ENCODE assay signal across 11 cellular contexts in the genomic region with DNA sequence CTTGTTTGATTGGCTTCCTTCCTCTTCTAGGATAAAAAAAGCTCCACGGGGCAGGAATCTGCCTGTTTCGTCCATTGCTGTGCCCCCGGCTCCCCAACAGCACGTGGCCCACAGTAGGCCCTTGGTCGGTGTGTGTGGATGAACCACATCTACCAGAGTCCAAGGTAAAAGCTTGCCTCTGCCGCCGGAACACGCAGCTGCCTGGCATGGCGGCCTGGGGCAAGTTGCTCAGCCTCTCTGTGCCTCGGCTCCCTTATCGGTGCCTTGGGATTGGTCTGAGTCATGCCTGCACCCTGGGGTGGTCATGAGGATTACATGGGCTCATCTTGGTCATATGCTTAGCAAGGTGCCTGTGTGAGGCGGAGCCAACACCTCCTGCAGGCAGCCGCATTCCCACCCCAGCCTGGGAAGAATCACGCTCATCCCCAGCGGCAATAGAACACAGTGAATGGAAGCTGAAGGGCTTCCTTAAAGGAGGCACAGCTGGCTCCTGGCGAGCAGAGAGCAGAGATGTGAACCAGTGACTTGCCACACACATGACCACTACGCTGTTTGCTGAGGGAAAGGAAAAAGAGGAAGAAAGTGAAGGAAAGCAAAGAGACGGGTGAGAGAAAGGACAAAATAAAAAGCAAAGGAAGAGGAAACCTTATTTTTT. TPM values are rescaled to one million over a fixed set of nuclear protein-coding genes. Genes with fewer than 3 reads are reported as not detected.
A peak's percentile ranks its signal among the peaks of the same experiment; 100 is the strongest.
DNase-seq lines count a peak whose midpoint lies in the region; ATAC-seq and TF ChIP-seq lines count a peak whose summit lies in the region.
"Had no signal": no experiment of that assay in that cellular context is flagged by ENCODE, and none has a peak within 500 bp of the region (broad histone marks: within the 10 kb centered on the region; RNA-seq: fewer than 3 reads in every experiment).

No MANE protein-coding gene starts in this region.

- peak; percentile 23 to 32 for ATAC-seq in right cardiac atrium

- no peak overlapping the region for H3K27ac Mint-ChIP-seq in activated naive CD4-positive, alpha-beta T cell treated with anti-CD3 and anti-CD28 coated beads for 36 hours
- H3K27ac Mint-ChIP-seq in activated naive CD4-positive, alpha-beta T cell treated with anti-CD3 and anti-CD28 coated beads, Interleukin-2, amount 10 ng/mL, durations not matched to agents 7 days and 5 days: no peak overlapping the region

- no peaks in the 10 kb centered on the region for H3K9me3 Mint-ChIP-seq in activated naive CD4-positive, alpha-beta T cell treated with anti-CD3 and anti-CD28 coated beads for 36 hours
- no peaks in the 10 kb centered on the region for H3K9me3 Mint-ChIP-seq in activated naive CD4-positive, alpha-beta T cell treated with anti-CD3 and anti-CD28 coated beads, Interleukin-2, amount 10 ng/mL, durations not matched to agents 7 days and 5 days

- CTCF ChIA-PET in activated naive CD4-positive, alpha-beta T cell treated with anti-CD3 and anti-CD28 coated beads for 36 hours (lab: Charles Lee): interaction anchor here (1.3 kb wide), 1 partner anchor 36 kb away, joined by 3 read pairs; no protein-coding TSS in a partner anchor
- CTCF ChIA-PET in activated naive CD4-positive, alpha-beta T cell treated with anti-CD3 and anti-CD28 coated beads, Interleukin-2, amount 10 ng/mL, durations not matched to agents 7 days and 5 days (lab: Charles Lee): interaction anchor here (0.6 kb wide), 1 partner anchor 233 kb away, joined by 3 read pairs; no protein-coding TSS in a partner anchor

- H3K27ac ChIP-seq in right cardiac atrium (ENCODE audit: low read length): no peak overlapping the region
- peak overlapping the region; percentile 7 to 48 (median 8) for H3K27ac ChIP-seq in transverse colon

- in situ Hi-C loops in SK-MEL-5 (cut with HindIII; ENCODE audit: low pct_unique_long_range_greater_than_20kb, low sequenced_read_pairs): no loop called here
- in situ Hi-C loops in transverse colon (cut with MboI; ENCODE audit: low pct_ligation_motif_present in 1 of 4, low pct_unique_long_range_greater_than_20kb in 1 of 4, low sequenced_read_pairs in 3 of 4): no loop called here

- no peaks in the 10 kb centered on the region for H3K4me1 ChIP-seq in right cardiac atrium (ENCODE audit: control insufficient read depth, insufficient read depth, low read length)
- peaks cover 0 to 8% (median 1%) of the 10 kb centered on the region in 4 donors for H3K4me1 ChIP-seq in transverse colon
- H3K4me1 ChIP-seq: pancreas had no signal

- no peak for TF ChIP-seq POLR2A in transverse colon (IDR thresholded peaks at IDR 0.05)

- H3K27me3 Mint-ChIP-seq in activated naive CD4-positive, alpha-beta T cell treated with anti-CD3 and anti-CD28 coated beads for 36 hours (ENCODE audit: low read depth): peaks cover 10% of the 10 kb centered on the region
- H3K27me3 Mint-ChIP-seq in activated naive CD4-positive, alpha-beta T cell treated with anti-CD3 and anti-CD28 coated beads, Interleukin-2, amount 10 ng/mL, durations not matched to agents 7 days and 5 days: peaks cover 49% of the 10 kb centered on the region

- 61% methylated on average over 18 of the region's 18 CpGs for WGBS in right cardiac atrium
- WGBS in transverse colon (ENCODE audit: low coverage in 1 of 2), 2 donors: 34 to 82% methylated on average over 6 to 18 of the region's 18 CpGs

- H3K4me3 ChIP-seq in right cardiac atrium (ENCODE audit: low read length): no peak overlapping the region
- no peak overlapping the region for H3K4me3 ChIP-seq in transverse colon
- H3K4me3 ChIP-seq: pancreas had no signal

- no peaks in the 10 kb centered on the region for H3K9me3 ChIP-seq in right cardiac atrium (ENCODE audit: control insufficient read depth, low read length)
- no peaks in the 10 kb centered on the region for H3K9me3 ChIP-seq in transverse colon
- H3K9me3 ChIP-seq: pancreas had no signal

- H3K27me3 ChIP-seq in right cardiac atrium (ENCODE audit: control insufficient read depth, insufficient read depth) (no peaks in the 10 kb centered on the region), transverse colon (no peaks in the 10 kb centered on the region)
- H3K27me3 ChIP-seq: pancreas had no signal

- intact Hi-C loops in activated naive CD4-positive, alpha-beta T cell treated with anti-CD3 and anti-CD28 coated beads for 36 hours (cut with micrococcal nuclease): no loop called here
- intact Hi-C loops in right cardiac atrium (cut with DNase I) (no loop called here), transverse colon (cut with DNase I; ENCODE audit: low total_unique reads) (no loop called here)

- peaks cover 12% of the 10 kb centered on the region for H3K4me1 Mint-ChIP-seq in activated naive CD4-positive, alpha-beta T cell treated with anti-CD3 and anti-CD28 coated beads for 36 hours (ENCODE audit: low read depth)
- peaks cover 18% of the 10 kb centered on the region for H3K4me1 Mint-ChIP-seq in activated naive CD4-positive, alpha-beta T cell treated with anti-CD3 and anti-CD28 coated beads, Interleukin-2, amount 10 ng/mL, durations not matched to agents 7 days and 5 days

- peak overlapping the region; percentile 36 for H3K4me3 Mint-ChIP-seq in activated naive CD4-positive, alpha-beta T cell treated with anti-CD3 and anti-CD28 coated beads for 36 hours
- no peak overlapping the region for H3K4me3 Mint-ChIP-seq in activated naive CD4-positive, alpha-beta T cell treated with anti-CD3 and anti-CD28 coated beads, Interleukin-2, amount 10 ng/mL, durations not matched to agents 7 days and 5 days

- no peaks in the 10 kb centered on the region for H3K36me3 ChIP-seq in transverse colon
- H3K36me3 ChIP-seq: pancreas had no signal

- TF ChIP-seq EP300 in transverse colon (IDR thresholded peaks at IDR 0.05; ENCODE audit: low read depth): no peak

- TF ChIP-seq CTCF in transverse colon (IDR thresholded peaks at IDR 0.05): no peak

- H3K36me3 Mint-ChIP-seq in activated naive CD4-positive, alpha-beta T cell treated with anti-CD3 and anti-CD28 coated beads for 36 hours (ENCODE audit: low read depth): peaks cover 2% of the 10 kb centered on the region
- no peaks in the 10 kb centered on the region for H3K36me3 Mint-ChIP-seq in activated naive CD4-positive, alpha-beta T cell treated with anti-CD3 and anti-CD28 coated beads, Interleukin-2, amount 10 ng/mL, durations not matched to agents 7 days and 5 days

- peak; percentile 32 for DNase-seq in activated naive CD4-positive, alpha-beta T cell treated with anti-CD3 and anti-CD28 coated beads for 36 hours
- DNase-seq in activated naive CD4-positive, alpha-beta T cell treated with anti-CD3 and anti-CD28 coated beads, Interleukin-2, amount 50 U/mL, for 16 hours: no peak
- DNase-seq in SK-MEL-5 (ENCODE audit: low read depth, low spot score) (peak; percentile 49), right cardiac atrium (peak in 2 of 3 donors; percentile 64 to 66), transverse colon (no peak), NCI-H446 (lab: John Stamatoyannopoulos, UW) (no peak)
- DNase-seq in activated CD8-positive, alpha-beta memory T cell treated with anti-CD3 and anti-CD28 coated beads, Interleukin-2, amount 50 U/mL, for 48 hours: no peak
- DNase-seq in activated naive CD4-positive, alpha-beta T cell treated with anti-CD3 and anti-CD28 coated beads, Interleukin-2, amount 10 ng/mL, durations not matched to agents 7 days and 5 days: no peak
- DNase-seq: activated gamma-delta T cell treated with Interleukin-2 at 50 U/mL for 16 hours, pancreas, SHP77 had no signal

RNA-seq across cellular contexts. Expression of gene SCARB1, which starts 5.5 kb away (rescaled TPM):
- 10 to 100 TPM; 18.2 to 18.3 TPM for total RNA-seq in activated naive CD4-positive, alpha-beta T cell treated with anti-CD3 and anti-CD28 coated beads for 36 hours
- 184 and 193 TPM in 2 replicates for total RNA-seq in SK-MEL-5 (2014; rRNA removed; shearing (Covaris generic))
- polyA plus RNA-seq in SK-MEL-5 (2015; cell fraction: cytosol; rRNA removed): 980 and 1,065 TPM in 2 replicates
- 308 and 404 TPM in 2 replicates for polyA plus RNA-seq in SK-MEL-5 (2015; cell fraction: nucleus; rRNA removed)
- 10 to 100 TPM; 15.7 to 22.9 (median 20.0) TPM for total RNA-seq in right cardiac atrium
- polyA plus RNA-seq in right cardiac atrium: 17.0 TPM
- total RNA-seq in transverse colon: 100 to 1,000 TPM in 1 of 4 donors, 10 to 100 TPM in 3; 33.7 to 252 (median 43.6) TPM

RNA-seq across cellular contexts. Expression of gene UBC, which starts 45.3 kb away (rescaled TPM):
- total RNA-seq in activated naive CD4-positive, alpha-beta T cell treated with anti-CD3 and anti-CD28 coated beads for 36 hours: 1,000 to 10,000 TPM; 1,036 to 1,066 TPM
- 1,930 and 2,016 TPM in 2 replicates for total RNA-seq in SK-MEL-5 (2014; rRNA removed; shearing (Covaris generic))
- 1,237 and 1,346 TPM in 2 replicates for polyA plus RNA-seq in SK-MEL-5 (2015; cell fraction: cytosol; rRNA removed)
- 572 and 599 TPM in 2 replicates for polyA plus RNA-seq in SK-MEL-5 (2015; cell fraction: nucleus; rRNA removed)
- total RNA-seq in right cardiac atrium: 1,000 to 10,000 TPM; 1,045 to 1,141 (median 1,055) TPM
- 1,140 TPM for polyA plus RNA-seq in right cardiac atrium
- 1,000 to 10,000 TPM; 1,242 to 1,580 (median 1,406) TPM for total RNA-seq in transverse colon

Comparison
In these comparisons a context has a peak if more than half of its experiments do, and no peak if none do; other contexts are left out.
1. DNase-seq: peak in activated naive CD4-positive, alpha-beta T cell treated with anti-CD3 and anti-CD28 coated beads for 36 hours (single experiment), SK-MEL-5 (single experiment) and right cardiac atrium (2 of 3); none in activated naive CD4-positive, alpha-beta T cell treated with anti-CD3 and anti-CD28 coated beads, Interleukin-2, amount 50 U/mL, for 16 hours (single experiment), transverse colon (single experiment), activated CD8-positive, alpha-beta memory T cell treated with anti-CD3 and anti-CD28 coated beads, Interleukin-2, amount 50 U/mL, for 48 hours (single experiment), NCI-H446 (0 of 2) and activated naive CD4-positive, alpha-beta T cell treated with anti-CD3 and anti-CD28 coated beads, Interleukin-2, amount 10 ng/mL, durations not matched to agents 7 days and 5 days (single experiment).